Comparison of ENCODE assay signal across 1 cellular context in the genomic region with DNA sequence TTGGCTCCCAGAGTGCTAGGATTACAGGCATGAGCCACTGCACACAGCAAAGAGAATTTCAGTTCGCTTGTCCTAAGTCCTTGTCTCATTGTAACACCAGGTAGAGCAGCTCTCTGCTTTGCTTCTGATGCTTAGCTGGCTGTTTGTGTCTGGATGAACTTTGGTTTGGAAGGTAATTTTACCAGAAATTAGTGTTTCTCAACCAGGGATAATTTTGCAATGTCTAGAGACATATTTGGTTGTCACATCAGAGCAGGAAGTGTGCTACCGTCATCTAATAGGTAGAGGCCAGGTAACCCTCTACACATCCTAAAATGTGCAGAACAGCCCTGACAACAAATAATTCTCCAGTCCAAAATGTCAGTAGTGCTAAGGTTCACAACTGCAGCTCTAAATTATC.
TF ChIP-seq lines count a peak whose summit lies in the region.

No MANE protein-coding gene starts in this region.

TF ChIP-seq in liver, 16 proteins besides CTCF, POLR2A, EP300 and RAD21 (continued from another document):
- TF ChIP-seq SP1 (IDR thresholded peaks at IDR 0.05) (peak; percentile 96), NR2F2 (IDR thresholded peaks at IDR 0.05) (peak; percentile 29), FOXA2 (IDR thresholded peaks at IDR 0.05) (peak; percentile 54), TAF1 (conservative IDR thresholded peaks at IDR 0.05) (peak; percentile 86), EGR1 (IDR thresholded peaks at IDR 0.05; ENCODE audit: low read depth in 2 of 2) (peak; percentile 19 to 79), MAX (IDR thresholded peaks at IDR 0.05) (peak; percentile 72), GABPA (IDR thresholded peaks at IDR 0.05 in 1 of 2, conservative IDR thresholded peaks at IDR 0.05 in 1 of 2) (peak in 1 of 2 donors; percentile 37), YY1 (IDR thresholded peaks at IDR 0.05) (peak; percentile 65), HNF4A (conservative IDR thresholded peaks at IDR 0.05) (peak; percentile 87 to 90), FOXA1 (IDR thresholded peaks at IDR 0.05) (peak; percentile 46)
- TF ChIP-seq, protein P1, sequence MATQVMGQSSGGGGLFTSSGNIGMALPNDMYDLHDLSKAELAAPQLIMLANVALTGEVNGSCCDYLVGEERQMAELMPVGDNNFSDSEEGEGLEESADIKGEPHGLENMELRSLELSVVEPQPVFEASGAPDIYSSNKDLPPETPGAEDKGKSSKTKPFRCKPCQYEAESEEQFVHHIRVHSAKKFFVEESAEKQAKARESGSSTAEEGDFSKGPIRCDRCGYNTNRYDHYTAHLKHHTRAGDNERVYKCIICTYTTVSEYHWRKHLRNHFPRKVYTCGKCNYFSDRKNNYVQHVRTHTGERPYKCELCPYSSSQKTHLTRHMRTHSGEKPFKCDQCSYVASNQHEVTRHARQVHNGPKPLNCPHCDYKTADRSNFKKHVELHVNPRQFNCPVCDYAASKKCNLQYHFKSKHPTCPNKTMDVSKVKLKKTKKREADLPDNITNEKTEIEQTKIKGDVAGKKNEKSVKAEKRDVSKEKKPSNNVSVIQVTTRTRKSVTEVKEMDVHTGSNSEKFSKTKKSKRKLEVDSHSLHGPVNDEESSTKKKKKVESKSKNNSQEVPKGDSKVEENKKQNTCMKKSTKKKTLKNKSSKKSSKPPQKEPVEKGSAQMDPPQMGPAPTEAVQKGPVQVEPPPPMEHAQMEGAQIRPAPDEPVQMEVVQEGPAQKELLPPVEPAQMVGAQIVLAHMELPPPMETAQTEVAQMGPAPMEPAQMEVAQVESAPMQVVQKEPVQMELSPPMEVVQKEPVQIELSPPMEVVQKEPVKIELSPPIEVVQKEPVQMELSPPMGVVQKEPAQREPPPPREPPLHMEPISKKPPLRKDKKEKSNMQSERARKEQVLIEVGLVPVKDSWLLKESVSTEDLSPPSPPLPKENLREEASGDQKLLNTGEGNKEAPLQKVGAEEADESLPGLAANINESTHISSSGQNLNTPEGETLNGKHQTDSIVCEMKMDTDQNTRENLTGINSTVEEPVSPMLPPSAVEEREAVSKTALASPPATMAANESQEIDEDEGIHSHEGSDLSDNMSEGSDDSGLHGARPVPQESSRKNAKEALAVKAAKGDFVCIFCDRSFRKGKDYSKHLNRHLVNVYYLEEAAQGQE (IDR thresholded peaks at IDR 0.05) = peak; percentile 89
TF ChIP-seq in liver: peak in this region for 15.
